Comparison of ENCODE assay signal across 25 cellular contexts in the genomic region with DNA sequence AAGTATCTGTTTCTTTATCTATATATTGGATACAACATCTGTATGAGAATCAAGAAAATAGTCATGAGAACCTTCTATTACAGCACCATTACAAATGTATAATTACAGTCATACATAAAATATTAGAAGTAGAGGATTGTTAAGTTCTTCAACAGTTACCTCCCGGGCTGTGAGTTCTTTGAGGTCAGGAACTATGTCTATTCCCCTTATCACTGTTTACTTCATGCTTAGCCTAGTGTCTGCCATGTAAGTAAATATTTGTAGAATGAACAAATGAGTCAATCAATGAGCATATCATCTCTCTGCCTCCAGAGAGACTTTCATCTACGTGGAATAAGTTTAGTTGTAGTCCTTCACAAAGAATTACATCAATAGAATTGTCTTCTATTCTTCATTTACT.
"Had no signal": no experiment of that assay in that cellular context is flagged by ENCODE, and none has a peak within 500 bp of the region (broad histone marks: within the 10 kb centered on the region; RNA-seq: fewer than 3 reads in every experiment).

No MANE protein-coding gene starts in this region.

- H3K4me3 ChIP-seq: left lung, lung, mucosa of descending colon, ovary, right atrium auricular region, right lobe of liver, smooth muscle cell, stomach, testis, thyroid gland, transverse colon, upper lobe of right lung had no signal

- H3K36me3 ChIP-seq: left lung, ovary, right atrium auricular region, right lobe of liver, stomach, thyroid gland, transverse colon, upper lobe of right lung had no signal

- H3K4me2 ChIP-seq: smooth muscle cell had no signal

- H3K4me1 ChIP-seq: left lung, right atrium auricular region, right lobe of liver, stomach, testis, thyroid gland, transverse colon, upper lobe of right lung had no signal

- FAIRE-seq: islet of Langerhans, kidney, urothelium cell line had no signal

- H3K27ac ChIP-seq: left lung, ovary, right atrium auricular region, right lobe of liver, stomach, testis, thyroid gland, transverse colon, upper lobe of right lung had no signal

- H3K27me3 ChIP-seq: left lung, ovary, right atrium auricular region, right lobe of liver, stomach, testis, thyroid gland, transverse colon, upper lobe of right lung had no signal

- DNase-seq: hippocampal formation; kidney; left colon; left lung; midbrain; mucosa of descending colon; naive thymus-derived CD4-positive, alpha-beta T cell; ovary; right lobe of liver; stimulated activated CD4-positive, alpha-beta T cell treated with anti-CD3 and anti-CD28 coated beads, Interleukin-15, amount 100 ng/mL, for 24 hours; stimulated activated CD4-positive, alpha-beta T cell treated with anti-CD3 and anti-CD28 coated beads, Interleukin-2, amount 100 ng/mL, for 24 hours; stimulated activated CD4-positive, alpha-beta T cell treated with anti-CD3 and anti-CD28 coated beads, Interleukin-4, amount 100 ng/mL, for 1 hour; stimulated activated naive B cell treated with anti-CD40 and anti-IgM and Interleukin-4, amounts not matched to agents 10 μg/mL and 1 μg/mL and 100 μg/mL, for 72 hours; stimulated activated naive CD8-positive, alpha-beta T cell treated with anti-CD3 and anti-CD28 coated beads, Interleukin-15, Interleukin-2, amounts not matched to agents 100 U/mL and 50 U/mL, for 24 hours; stomach; testis; thyroid gland; transverse colon; upper lobe of right lung had no signal

- ATAC-seq: left colon; left lung; mucosa of descending colon; naive thymus-derived CD4-positive, alpha-beta T cell; natural killer cell treated with Interleukin-12 subunit alpha and Interleukin-12 subunit beta and Interleukin-15 and Interleukin-18, amount 100 ng/mL, for 72 hours; stimulated activated naive B cell treated with anti-CD40 and anti-IgM and Interleukin-4, amounts not matched to agents 10 μg/mL and 1 μg/mL and 100 μg/mL, for 72 hours; stimulated activated naive CD8-positive, alpha-beta T cell treated with anti-CD3 and anti-CD28 coated beads, Interleukin-15, Interleukin-2, amounts not matched to agents 100 U/mL and 50 U/mL, for 24 hours; upper lobe of right lung had no signal

- H3K9me3 ChIP-seq: mucosa of descending colon, ovary, right lobe of liver, testis, thyroid gland, transverse colon, upper lobe of right lung had no signal
